40 cellular contexts compared by ENCODE assay signal in genomic region chr19:33075519-33075918, GRCh38. TPM values are rescaled to one million over a fixed set of nuclear protein-coding genes. Genes with fewer than 3 reads are reported as not detected.
"Had no signal": no experiment of that assay in that cellular context is flagged by ENCODE, and none has a peak within 500 bp of the region (broad histone marks: within the 10 kb centered on the region; RNA-seq: fewer than 3 reads in every experiment).

No MANE protein-coding gene starts in this region.

- DNase-seq: activated CD4-positive, alpha-beta memory T cell treated with anti-CD3 and anti-CD28 coated beads, Interleukin-2, amount 10 ng/mL, durations not matched to agents 7 days and 5 days; activated CD4-positive, alpha-beta T cell treated with anti-CD3 and anti-CD28 coated beads for 1 hour; activated CD4-positive, alpha-beta T cell treated with anti-CD3 and anti-CD28 coated beads for 36 hours; activated CD4-positive, alpha-beta T cell treated with anti-CD3 and anti-CD28 coated beads for 48 hours; activated CD4-positive, alpha-beta T cell treated with anti-CD3 and anti-CD28 coated beads, Interleukin-2, amount 10 ng/mL, durations not matched to agents 7 days and 5 days; activated CD4-positive, alpha-beta T cell treated with anti-CD3 and anti-CD28 coated beads, Interleukin-2, amount 50 U/mL, for 48 hours; activated CD4-positive, CD25-positive, alpha-beta regulatory T cell; activated CD8-positive, alpha-beta memory T cell treated with anti-CD3 and anti-CD28 coated beads for 24 hours; activated CD8-positive, alpha-beta memory T cell treated with anti-CD3 and anti-CD28 coated beads, Interleukin-2, amount 10 ng/mL, durations not matched to agents 7 days and 5 days; activated CD8-positive, alpha-beta memory T cell treated with anti-CD3 and anti-CD28 coated beads, Interleukin-2, amount 50 U/mL, for 48 hours; activated CD8-positive, alpha-beta T cell treated with anti-CD3 and anti-CD28 coated beads, Interleukin-2, amount 10 ng/mL, durations not matched to agents 7 days and 5 days; activated effector memory CD4-positive, alpha-beta T cell treated with Interleukin-2 at 50 U/mL for 16 hours; activated gamma-delta T cell; activated naive CD4-positive, alpha-beta T cell treated with anti-CD3 and anti-CD28 coated beads, Interleukin-2, amount 10 ng/mL, durations not matched to agents 7 days and 5 days; activated naive CD4-positive, alpha-beta T cell treated with Interleukin-2 at 50 U/mL for 16 hours; activated naive CD8-positive, alpha-beta T cell treated with anti-CD3 and anti-CD28 coated beads, Interleukin-2, amount 10 ng/mL, durations not matched to agents 7 days and 5 days; activated naive CD8-positive, alpha-beta T cell treated with anti-CD3 and anti-CD28 coated beads, Interleukin-2, amount 50 U/mL, for 24 hours; activated T-cell treated with anti-CD3 and anti-CD28 coated beads, Interleukin-2, amount 50 U/mL, for 24 hours; activated T-cell treated with anti-CD3 and anti-CD28 coated beads, Interleukin-2, amount 50 U/mL, for 48 hours; amygdala; anterior cingulate cortex; caudate nucleus; cerebellar nuclear complex; T-helper 2 cell; T-helper 9 cell had no signal

- H3K4me3 ChIP-seq: ascending aorta, cardiac muscle cell had no signal

- H3K27me3 Mint-ChIP-seq: activated CD4-positive, alpha-beta memory T cell treated with anti-CD3 and anti-CD28 coated beads, Interleukin-2, amount 10 ng/mL, durations not matched to agents 7 days and 5 days; activated CD8-positive, alpha-beta memory T cell treated with anti-CD3 and anti-CD28 coated beads, Interleukin-2, amount 10 ng/mL, durations not matched to agents 7 days and 5 days; activated naive CD4-positive, alpha-beta T cell treated with anti-CD3 and anti-CD28 coated beads, Interleukin-2, amount 50 U/mL, for 24 hours; activated naive CD8-positive, alpha-beta T cell; central memory CD8-positive, alpha-beta T cell had no signal

- H3K4me1 Mint-ChIP-seq: activated CD4-positive, alpha-beta T cell treated with anti-CD3 and anti-CD28 coated beads for 36 hours; activated naive CD8-positive, alpha-beta T cell treated with anti-CD3 and anti-CD28 coated beads, Interleukin-2, amount 50 U/mL, for 24 hours; central memory CD8-positive, alpha-beta T cell had no signal

- ATAC-seq: activated CD4-positive, alpha-beta T cell treated with anti-CD3 and anti-CD28 coated beads for 36 hours; activated CD4-positive, CD25-positive, alpha-beta regulatory T cell treated with anti-CD3 and anti-CD28 coated beads, Interleukin-2, amount 50 U/mL, for 24 hours; activated CD8-positive, alpha-beta memory T cell treated with anti-CD3 and anti-CD28 coated beads, Interleukin-2, amount 10 ng/mL, durations not matched to agents 7 days and 5 days; activated CD8-positive, alpha-beta T cell treated with anti-CD3 and anti-CD28 coated beads, Interleukin-2, amount 10 ng/mL, durations not matched to agents 7 days and 5 days; activated naive CD8-positive, alpha-beta T cell treated with anti-CD3 and anti-CD28 coated beads, Interleukin-2, amount 50 U/mL, for 24 hours had no signal

- H3K4me1 ChIP-seq: ascending aorta had no signal

- H3K27ac ChIP-seq: ascending aorta, cardiac muscle cell, VCaP had no signal

- FAIRE-seq: bronchial epithelial cell, TTC549 had no signal

- H3K36me3 Mint-ChIP-seq: activated CD8-positive, alpha-beta memory T cell treated with anti-CD3 and anti-CD28 coated beads, Interleukin-2, amount 10 ng/mL, durations not matched to agents 7 days and 5 days; activated naive CD4-positive, alpha-beta T cell treated with anti-CD3 and anti-CD28 coated beads, Interleukin-2, amount 10 ng/mL, durations not matched to agents 7 days and 5 days; activated naive CD4-positive, alpha-beta T cell treated with anti-CD3 and anti-CD28 coated beads, Interleukin-2, amount 50 U/mL, for 24 hours; activated naive CD8-positive, alpha-beta T cell; activated naive CD8-positive, alpha-beta T cell treated with anti-CD3 and anti-CD28 coated beads, Interleukin-2, amount 10 ng/mL, durations not matched to agents 7 days and 5 days; brain had no signal

- H3K36me3 ChIP-seq: ascending aorta, cardiac muscle cell had no signal

- H3K27ac Mint-ChIP-seq: activated CD4-positive, alpha-beta memory T cell treated with anti-CD3 and anti-CD28 coated beads, Interleukin-2, amount 10 ng/mL, durations not matched to agents 7 days and 5 days; activated CD4-positive, alpha-beta T cell treated with anti-CD3 and anti-CD28 coated beads for 36 hours; activated CD4-positive, alpha-beta T cell treated with anti-CD3 and anti-CD28 coated beads, Interleukin-2, amount 10 ng/mL, durations not matched to agents 7 days and 5 days; activated CD8-positive, alpha-beta memory T cell treated with anti-CD3 and anti-CD28 coated beads, Interleukin-2, amount 10 ng/mL, durations not matched to agents 7 days and 5 days; activated CD8-positive, alpha-beta T cell treated with anti-CD3 and anti-CD28 coated beads, Interleukin-2, amount 10 ng/mL, durations not matched to agents 7 days and 5 days; activated naive CD4-positive, alpha-beta T cell treated with anti-CD3 and anti-CD28 coated beads, Interleukin-2, amount 10 ng/mL, durations not matched to agents 7 days and 5 days; activated naive CD4-positive, alpha-beta T cell treated with anti-CD3 and anti-CD28 coated beads, Interleukin-2, amount 50 U/mL, for 24 hours; activated naive CD8-positive, alpha-beta T cell; activated naive CD8-positive, alpha-beta T cell treated with anti-CD3 and anti-CD28 coated beads, Interleukin-2, amount 10 ng/mL, durations not matched to agents 7 days and 5 days; activated naive CD8-positive, alpha-beta T cell treated with anti-CD3 and anti-CD28 coated beads, Interleukin-2, amount 50 U/mL, for 24 hours; activated T-cell treated with anti-CD3 and anti-CD28 coated beads, Interleukin-2, amount 50 U/mL, for 24 hours; activated T-helper 2 cell treated with anti-CD3 and anti-CD28 coated beads, Interferon-gamma antibody, Interleukin-2, Interleukin-4, amounts not matched to agents 10 μg/mL and 5 μg/mL and 100 μg/mL, durations not matched to agents 14 hours and 24 hours and 36 hours; brain; T-helper 1 cell treated with Interleukin-12 subunit alpha and Interleukin-12 subunit beta and Interleukin-4 antibody, amounts not matched to agents 30 μg/mL and 1 μg/mL, for 36 hours; T-helper 2 cell treated with Interferon-gamma antibody and Interleukin-4, amounts not matched to agents 5 μg/mL and 100 μg/mL, for 36 hours had no signal

- H3K9me3 ChIP-seq: ascending aorta had no signal

- H3K9me3 Mint-ChIP-seq: activated CD4-positive, alpha-beta memory T cell treated with anti-CD3 and anti-CD28 coated beads, Interleukin-2, amount 10 ng/mL, durations not matched to agents 7 days and 5 days; activated CD4-positive, alpha-beta T cell treated with anti-CD3 and anti-CD28 coated beads, Interleukin-2, amount 10 ng/mL, durations not matched to agents 7 days and 5 days; activated naive CD4-positive, alpha-beta T cell treated with anti-CD3 and anti-CD28 coated beads, Interleukin-2, amount 10 ng/mL, durations not matched to agents 7 days and 5 days; activated naive CD4-positive, alpha-beta T cell treated with anti-CD3 and anti-CD28 coated beads, Interleukin-2, amount 50 U/mL, for 24 hours; activated naive CD8-positive, alpha-beta T cell treated with anti-CD3 and anti-CD28 coated beads, Interleukin-2, amount 10 ng/mL, durations not matched to agents 7 days and 5 days; activated naive CD8-positive, alpha-beta T cell treated with anti-CD3 and anti-CD28 coated beads, Interleukin-2, amount 50 U/mL, for 24 hours; activated T-cell treated with anti-CD3 and anti-CD28 coated beads, Interleukin-2, amount 50 U/mL, for 24 hours; activated T-helper 2 cell treated with anti-CD3 and anti-CD28 coated beads, Interferon-gamma antibody, Interleukin-2, Interleukin-4, amounts not matched to agents 10 μg/mL and 5 μg/mL and 100 μg/mL, durations not matched to agents 14 hours and 24 hours and 36 hours; brain; central memory CD8-positive, alpha-beta T cell; T-helper 1 cell treated with Interleukin-12 subunit alpha and Interleukin-12 subunit beta and Interleukin-4 antibody, amounts not matched to agents 30 μg/mL and 1 μg/mL, for 36 hours; T-helper 2 cell treated with Interferon-gamma antibody and Interleukin-4, amounts not matched to agents 5 μg/mL and 100 μg/mL, for 36 hours had no signal

- H3K4me3 Mint-ChIP-seq: activated CD4-positive, alpha-beta memory T cell treated with anti-CD3 and anti-CD28 coated beads, Interleukin-2, amount 10 ng/mL, durations not matched to agents 7 days and 5 days; activated CD4-positive, alpha-beta T cell treated with anti-CD3 and anti-CD28 coated beads for 36 hours; activated CD4-positive, alpha-beta T cell treated with anti-CD3 and anti-CD28 coated beads, Interleukin-2, amount 10 ng/mL, durations not matched to agents 7 days and 5 days; activated CD8-positive, alpha-beta memory T cell treated with anti-CD3 and anti-CD28 coated beads, Interleukin-2, amount 10 ng/mL, durations not matched to agents 7 days and 5 days; activated CD8-positive, alpha-beta T cell treated with anti-CD3 and anti-CD28 coated beads, Interleukin-2, amount 10 ng/mL, durations not matched to agents 7 days and 5 days; activated naive CD4-positive, alpha-beta T cell treated with anti-CD3 and anti-CD28 coated beads, Interleukin-2, amount 10 ng/mL, durations not matched to agents 7 days and 5 days; activated naive CD4-positive, alpha-beta T cell treated with anti-CD3 and anti-CD28 coated beads, Interleukin-2, amount 50 U/mL, for 24 hours; activated naive CD8-positive, alpha-beta T cell; activated naive CD8-positive, alpha-beta T cell treated with anti-CD3 and anti-CD28 coated beads, Interleukin-2, amount 10 ng/mL, durations not matched to agents 7 days and 5 days; activated naive CD8-positive, alpha-beta T cell treated with anti-CD3 and anti-CD28 coated beads, Interleukin-2, amount 50 U/mL, for 24 hours; activated T-cell treated with anti-CD3 and anti-CD28 coated beads, Interleukin-2, amount 50 U/mL, for 24 hours; brain; central memory CD8-positive, alpha-beta T cell; T-helper 1 cell treated with Interleukin-12 subunit alpha and Interleukin-12 subunit beta and Interleukin-4 antibody, amounts not matched to agents 30 μg/mL and 1 μg/mL, for 36 hours; T-helper 2 cell treated with Interferon-gamma antibody and Interleukin-4, amounts not matched to agents 5 μg/mL and 100 μg/mL, for 36 hours had no signal

- H3K27me3 ChIP-seq: ascending aorta, cardiac muscle cell had no signal

RNA-seq across cellular contexts. Expression of gene RHPN2, which starts 10.8 kb away (rescaled TPM):
- total RNA-seq: ascending aorta had no signal

RNA-seq across cellular contexts. Expression of gene WDR88, which starts 56.4 kb away (rescaled TPM):
- total RNA-seq: activated CD4-positive, alpha-beta memory T cell treated with anti-CD3 and anti-CD28 coated beads, Interleukin-2, amount 10 ng/mL, durations not matched to agents 7 days and 5 days; activated CD8-positive, alpha-beta memory T cell treated with anti-CD3 and anti-CD28 coated beads, Interleukin-2, amount 10 ng/mL, durations not matched to agents 7 days and 5 days; activated CD8-positive, alpha-beta T cell treated with anti-CD3 and anti-CD28 coated beads, Interleukin-2, amount 10 ng/mL, durations not matched to agents 7 days and 5 days; activated naive CD8-positive, alpha-beta T cell treated with anti-CD3 and anti-CD28 coated beads, Interleukin-2, amount 10 ng/mL, durations not matched to agents 7 days and 5 days; activated T-helper 2 cell treated with anti-CD3 and anti-CD28 coated beads, Interferon-gamma antibody, Interleukin-2, Interleukin-4, amounts not matched to agents 10 μg/mL and 5 μg/mL and 100 μg/mL, durations not matched to agents 14 hours and 24 hours and 36 hours; ascending aorta; bronchial epithelial cell; cardiac muscle cell; chondrocyte had no signal
- polyA plus RNA-seq: adipose tissue had no signal
